ENCODE assay signal across 11 cellular contexts in the genomic region with DNA sequence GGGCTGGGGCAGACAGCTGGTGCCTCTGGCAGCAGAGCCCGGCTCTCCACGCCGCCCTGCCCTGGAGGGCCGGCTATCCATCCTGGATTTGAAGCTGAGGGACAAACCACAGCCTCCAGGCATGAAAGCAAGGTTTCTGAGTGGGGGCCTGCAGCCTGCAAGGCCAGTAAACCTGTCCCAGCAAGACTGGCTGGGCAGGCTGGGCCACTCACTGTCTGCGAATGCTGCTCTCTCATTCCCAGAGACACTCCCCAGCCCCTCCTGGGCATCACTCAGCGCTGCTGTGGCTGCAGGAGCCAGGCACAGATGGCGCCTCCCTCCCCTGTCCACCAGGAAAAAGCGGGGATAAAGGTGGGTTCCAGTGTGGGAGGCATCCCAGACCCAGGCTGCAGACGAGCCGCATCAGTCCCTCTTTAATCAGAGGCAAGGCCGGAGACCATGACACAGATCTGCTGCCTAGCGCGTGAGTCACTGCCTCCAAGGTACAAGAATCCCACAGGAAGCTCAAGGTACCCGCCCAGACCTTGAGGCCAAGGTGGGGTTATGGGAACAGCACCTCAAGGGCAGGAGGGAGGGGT.
DNase-seq lines count a peak whose midpoint lies in the region; ATAC-seq and TF ChIP-seq lines count a peak whose summit lies in the region.
"Had no signal": no experiment of that assay in that cellular context is flagged by ENCODE, and none has a peak within 500 bp of the region (broad histone marks: within the 10 kb centered on the region; RNA-seq: fewer than 3 reads in every experiment).

No MANE protein-coding gene starts in this region.

- H3K9me3 ChIP-seq in SJSA1 (replicated peaks): no peaks in the 10 kb centered on the region
- H3K9me3 ChIP-seq in ovary: no peaks in the 10 kb centered on the region
- no peaks in the 10 kb centered on the region for H3K9me3 ChIP-seq in testis
- H3K9me3 ChIP-seq: gastroesophageal sphincter, neutrophil had no signal

- peaks cover 18 to 42% of the 10 kb centered on the region in 2 donors for H3K36me3 Mint-ChIP-seq in stimulated activated naive B cell treated with anti-CD40 and anti-IgM and Interleukin-4, amounts not matched to agents 10 μg/mL and 1 μg/mL and 100 μg/mL, for 72 hours
- H3K36me3 Mint-ChIP-seq: activated naive CD4-positive, alpha-beta T cell treated with anti-CD3 and anti-CD28 coated beads, Interleukin-2, amount 50 U/mL, for 72 hours had no signal

- no peak for TF ChIP-seq EP300 in ovary (IDR thresholded peaks at IDR 0.05)

- H3K27ac Mint-ChIP-seq in stimulated activated naive B cell treated with anti-CD40 and anti-IgM and Interleukin-4, amounts not matched to agents 10 μg/mL and 1 μg/mL and 100 μg/mL, for 72 hours: peak overlapping the region; percentile 37
- H3K27ac Mint-ChIP-seq: activated naive CD4-positive, alpha-beta T cell treated with anti-CD3 and anti-CD28 coated beads, Interleukin-2, amount 50 U/mL, for 72 hours had no signal

- peaks cover 28% of the 10 kb centered on the region for H3K4me1 ChIP-seq in SJSA1 (replicated peaks)
- H3K4me1 ChIP-seq in ovary (ENCODE audit: insufficient read depth): no peaks in the 10 kb centered on the region
- H3K4me1 ChIP-seq in testis: peaks cover 8% of the 10 kb centered on the region
- H3K4me1 ChIP-seq: gastroesophageal sphincter had no signal

- no peak overlapping the region for H3K4me3 ChIP-seq in SJSA1
- H3K4me3 ChIP-seq in ovary: no peak overlapping the region
- no peak overlapping the region for H3K4me3 ChIP-seq in testis
- H3K4me3 ChIP-seq: gastroesophageal sphincter had no signal

- no peak for ATAC-seq in stimulated activated naive B cell treated with anti-CD40 and anti-IgM and Interleukin-4, amounts not matched to agents 10 μg/mL and 1 μg/mL and 100 μg/mL, for 72 hours (replicated peaks)
- no peak for ATAC-seq in HG03432 (IDR thresholded peaks at IDR 0.05; ENCODE audit: unreplicated experiment)
- ATAC-seq: activated naive CD4-positive, alpha-beta T cell treated with anti-CD3 and anti-CD28 coated beads, Interleukin-2, amount 50 U/mL, for 72 hours; gastroesophageal sphincter had no signal

- DNase-seq in NCI-H1694 treated with DMSO at 0.1 percent for 48 hours (lab: John Stamatoyannopoulos, UW) (peak; percentile 44), NCI-H1694 (lab: John Stamatoyannopoulos, UW) (no peak), SJSA1 (ENCODE audit: low read depth in 1 of 2, low spot score in 2 of 2) (peak; percentile 54 to 77), glomerular visceral epithelial cell (ENCODE audit: extremely low spot score) (peak; percentile 96), ovary (no peak), testis (no peak)
- no peak for DNase-seq in stimulated activated naive B cell treated with anti-CD40 and anti-IgM and Interleukin-4, amounts not matched to agents 10 μg/mL and 1 μg/mL and 100 μg/mL, for 72 hours

- H3K27ac ChIP-seq in SJSA1: peak overlapping the region; percentile 75
- H3K27ac ChIP-seq in ovary: no peak overlapping the region
- no peak overlapping the region for H3K27ac ChIP-seq in testis
- H3K27ac ChIP-seq: gastroesophageal sphincter, neutrophil had no signal

- 0 out of 2 replicates have a peak, but pooled peaks cover 5% of the 10 kb centered on the region for H3K36me3 ChIP-seq in SJSA1
- H3K36me3 ChIP-seq in ovary: no peaks in the 10 kb centered on the region
- no peaks in the 10 kb centered on the region for H3K36me3 ChIP-seq in testis (ENCODE audit: low read depth, missing control alignments)
- H3K36me3 ChIP-seq: gastroesophageal sphincter, neutrophil had no signal

- peaks cover 46 to 76% of the 10 kb centered on the region in 2 donors for H3K4me1 Mint-ChIP-seq in stimulated activated naive B cell treated with anti-CD40 and anti-IgM and Interleukin-4, amounts not matched to agents 10 μg/mL and 1 μg/mL and 100 μg/mL, for 72 hours

- H3K27me3 Mint-ChIP-seq in stimulated activated naive B cell treated with anti-CD40 and anti-IgM and Interleukin-4, amounts not matched to agents 10 μg/mL and 1 μg/mL and 100 μg/mL, for 72 hours: no peaks in the 10 kb centered on the region

- no peaks in the 10 kb centered on the region for H3K9me3 Mint-ChIP-seq in stimulated activated naive B cell treated with anti-CD40 and anti-IgM and Interleukin-4, amounts not matched to agents 10 μg/mL and 1 μg/mL and 100 μg/mL, for 72 hours
- H3K9me3 Mint-ChIP-seq: activated naive CD4-positive, alpha-beta T cell treated with anti-CD3 and anti-CD28 coated beads, Interleukin-2, amount 50 U/mL, for 72 hours had no signal

- intact Hi-C loops in ovary (cut with DNase I) (no loop called here), testis (cut with DNase I; ENCODE audit: low total_unique reads) (no loop called here)

- no peaks in the 10 kb centered on the region for H3K27me3 ChIP-seq in SJSA1 (replicated peaks)
- no peaks in the 10 kb centered on the region for H3K27me3 ChIP-seq in ovary
- H3K27me3 ChIP-seq in testis: no peaks in the 10 kb centered on the region
- H3K27me3 ChIP-seq: gastroesophageal sphincter had no signal

- H3K4me3 Mint-ChIP-seq in stimulated activated naive B cell treated with anti-CD40 and anti-IgM and Interleukin-4, amounts not matched to agents 10 μg/mL and 1 μg/mL and 100 μg/mL, for 72 hours: no peak overlapping the region

- TF ChIP-seq CTCF in ovary (IDR thresholded peaks at IDR 0.05): no peak
- TF ChIP-seq CTCF in testis (IDR thresholded peaks at IDR 0.05): no peak

- TF ChIP-seq POLR2A in ovary (IDR thresholded peaks at IDR 0.05) (no peak), testis (IDR thresholded peaks at IDR 0.05) (no peak)

- 64 to 82% (median 70%) methylated on average over 14 of the region's 14 CpGs for WGBS in ovary, 3 donors
- 69 to 86% methylated on average over 11 to 14 of the region's 14 CpGs for WGBS in testis, 2 donors

Comparison
In these comparisons a context has a peak if more than half of its experiments do, and no peak if none do; other contexts are left out.
1. DNase-seq: peak in NCI-H1694 treated with DMSO at 0.1 percent for 48 hours (single experiment), SJSA1 (2 of 2) and glomerular visceral epithelial cell (single experiment); none in NCI-H1694 (single experiment), stimulated activated naive B cell treated with anti-CD40 and anti-IgM and Interleukin-4, amounts not matched to agents 10 μg/mL and 1 μg/mL and 100 μg/mL, for 72 hours (single experiment), ovary (0 of 5) and testis (single experiment).